24 cellular contexts compared by ENCODE assay signal in genomic region chr7:87253589-87254087, GRCh38.
"Had no signal": no experiment of that assay in that cellular context is flagged by ENCODE, and none has a peak within 500 bp of the region (broad histone marks: within the 10 kb centered on the region; RNA-seq: fewer than 3 reads in every experiment).

No MANE protein-coding gene starts in this region.

- ATAC-seq: natural killer cell; psoas muscle; right cardiac atrium; right lobe of liver; stimulated activated effector memory CD8-positive, alpha-beta T cell treated with anti-CD3 and anti-CD28 coated beads, Interleukin-12 subunit alpha, Interleukin-12 subunit beta, amount 100 ng/mL, for 72 hours; stimulated activated naive B cell treated with anti-CD40 and anti-IgM and Interleukin-4, amounts not matched to agents 10 μg/mL and 1 μg/mL and 100 μg/mL, for 72 hours had no signal

- H3K4me3 ChIP-seq: neural progenitor cell, ovary, psoas muscle, right lobe of liver, sigmoid colon, stomach, thoracic aorta, thyroid gland, tibial nerve, upper lobe of left lung, uterus had no signal

- H3K27ac ChIP-seq: neural progenitor cell, ovary, parathyroid adenoma, psoas muscle, right lobe of liver, sigmoid colon, stomach, thoracic aorta, thyroid gland, tibial nerve, upper lobe of left lung, uterus had no signal

- H3K9ac ChIP-seq: neural progenitor cell, parathyroid adenoma had no signal

- H2AFZ ChIP-seq: neural progenitor cell, parathyroid adenoma had no signal

- H3K4me1 ChIP-seq: neural progenitor cell, parathyroid adenoma, psoas muscle, right lobe of liver, sigmoid colon, stomach, thyroid gland, tibial nerve, upper lobe of left lung, uterus had no signal

- H3K79me2 ChIP-seq: parathyroid adenoma had no signal

- H3K27me3 ChIP-seq: neural progenitor cell, ovary, right lobe of liver, sigmoid colon, stomach, thyroid gland, tibial nerve, upper lobe of left lung, uterus had no signal

- H3K9me3 ChIP-seq: ovary, psoas muscle, right lobe of liver, sigmoid colon, stomach, thoracic aorta, thyroid gland, tibial nerve, upper lobe of left lung had no signal

- H3K4me2 ChIP-seq: neural progenitor cell had no signal

- H3K36me3 ChIP-seq: neural progenitor cell, ovary, right lobe of liver, sigmoid colon, stomach, thoracic aorta, thyroid gland, tibial nerve, upper lobe of left lung, uterus had no signal

- DNase-seq: natural killer cell; occipital lobe; ovary; psoas muscle; right cardiac atrium; right lobe of liver; sigmoid colon; small intestine; stimulated activated CD4-positive, alpha-beta T cell treated with anti-CD3 and anti-CD28 coated beads, Interleukin-15, amount 100 ng/mL, for 24 hours; stimulated activated CD4-positive, alpha-beta T cell treated with anti-CD3 and anti-CD28 coated beads, Interleukin-2, amount 100 ng/mL, for 24 hours; stimulated activated CD4-positive, alpha-beta T cell treated with anti-CD3 and anti-CD28 coated beads, Interleukin-2, amount 100 ng/mL, for 48 hours; stimulated activated CD4-positive, alpha-beta T cell treated with anti-CD3 and anti-CD28 coated beads, Interleukin-4, amount 100 ng/mL, for 24 hours; stimulated activated naive B cell treated with anti-CD40 and anti-IgM and Interleukin-4, amounts not matched to agents 10 μg/mL and 1 μg/mL and 100 μg/mL, for 72 hours; stimulated activated naive CD4-positive, alpha-beta T cell treated with Interleukin-2 at 50 U/mL for 16 hours; stomach; thyroid gland; trophoblast cell; upper lobe of left lung; uterus had no signal
